8 cellular contexts compared by ENCODE assay signal in the genomic region with DNA sequence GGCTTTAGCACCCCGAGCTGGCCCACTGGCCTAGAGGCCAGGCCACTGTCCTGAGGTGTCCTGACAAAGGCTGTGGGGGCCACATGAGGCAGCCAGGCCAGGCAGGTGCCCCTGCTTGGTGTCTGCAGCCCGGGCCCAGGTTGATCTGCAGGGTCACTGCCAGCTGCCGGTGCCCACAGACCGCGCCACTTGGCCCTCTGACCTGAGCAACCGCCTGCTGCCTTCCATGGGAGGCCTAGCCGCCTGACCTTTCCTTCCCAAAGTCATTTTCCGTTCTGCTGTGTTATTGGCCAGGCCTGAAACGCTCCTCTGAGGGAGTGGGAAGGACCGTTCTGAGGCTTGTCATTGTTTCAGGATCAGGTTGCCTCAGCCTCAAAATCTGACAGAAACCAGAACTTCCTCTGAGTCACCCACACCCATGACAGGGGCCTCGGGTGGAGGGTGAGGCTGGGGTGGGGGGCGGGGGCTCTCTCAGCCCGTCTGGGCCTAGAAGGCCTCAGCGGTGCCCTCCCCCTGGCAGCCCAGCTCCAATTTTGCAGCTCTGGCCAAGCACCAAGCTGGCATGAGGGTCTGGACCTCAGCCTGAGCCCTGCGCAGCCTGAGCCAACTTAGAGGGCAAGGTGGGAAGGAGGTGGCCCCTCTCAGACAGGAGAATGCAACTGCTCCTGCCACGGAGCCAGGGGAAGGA.
DNase-seq lines count a peak whose midpoint lies in the region; ATAC-seq and TF ChIP-seq lines count a peak whose summit lies in the region.

No MANE protein-coding gene starts in this region.

- H3K27ac ChIP-seq in AG04450 (ENCODE audit: low read depth, low read length) = peak overlapping the region; percentile 86

- no peaks in the 10 kb centered on the region for H3K27me3 ChIP-seq in AG04450 (ENCODE audit: control insufficient read depth, insufficient read depth, low read length)

- peak; percentile 80 for ATAC-seq in GM21381 (IDR thresholded peaks at IDR 0.05; ENCODE audit: unreplicated experiment)
- ATAC-seq in sciatic nerve = peak; percentile 70

- TF ChIP-seq CTCF in AG04450 (IDR thresholded peaks at IDR 0.05; ENCODE audit: low read depth, low read length) (no peak), fibroblast of the aortic adventitia (IDR thresholded peaks at IDR 0.05; ENCODE audit: insufficient read depth, low read length) (no peak)

- H3K4me3 ChIP-seq in AG04450 (ENCODE audit: low read depth, low read length) (no peak overlapping the region), fibroblast of the aortic adventitia (ENCODE audit: low read depth, low read length) (no peak overlapping the region)

- peak; percentile 62 for DNase-seq in AG04450 (ENCODE audit: low read depth, low spot score)
- DNase-seq in KG1 (lab: John Stamatoyannopoulos, UW) = peak; percentile 33
- peak; percentile 55 for DNase-seq in activated T-cell treated with anti-CD3 and anti-CD28 coated beads for 48 hours (ENCODE audit: low read depth)
- DNase-seq in fibroblast of the aortic adventitia (ENCODE audit: low read depth) = peak; percentile 95
- peak; percentile 50 for DNase-seq in sciatic nerve (ENCODE audit: low spot score)
- no peak for DNase-seq in NCI-H2196 (lab: John Stamatoyannopoulos, UW; ENCODE audit: unreplicated experiment)
- DNase-seq in NCI-H748 treated with DMSO at 0.1 percent for 48 hours (lab: John Stamatoyannopoulos, UW) = no peak

- CTCF ChIA-PET in AG04450 (lab: Charles Lee) = interaction anchor here (2.2 kb wide), 1 partner anchor 279 kb away, joined by 7 read pairs; no protein-coding TSS in a partner anchor

- intact Hi-C loops in sciatic nerve (cut with DNase I) = no loop called here

- POLR2A ChIA-PET in AG04450 (lab: Yijun Ruan, JAX) = no interaction called here

- H3K9me3 ChIP-seq in AG04450 (ENCODE audit: control insufficient read depth, insufficient read depth, low read length) = no peaks in the 10 kb centered on the region; the same call in 1 of the 2 replicates

Comparison
In these comparisons a context has a peak if more than half of its experiments do, and no peak if none do; other contexts are left out.
1. DNase-seq: peak in AG04450 (single experiment), KG1 (single experiment), activated T-cell treated with anti-CD3 and anti-CD28 coated beads for 48 hours (single experiment), fibroblast of the aortic adventitia (single experiment) and sciatic nerve (single experiment); none in NCI-H2196 (single experiment) and NCI-H748 treated with DMSO at 0.1 percent for 48 hours (single experiment).